8 cellular contexts compared by ENCODE assay signal in genomic region chr1:26810105-26810504, GRCh38. TPM values are rescaled to one million over a fixed set of nuclear protein-coding genes. Genes with fewer than 3 reads are reported as not detected.
A peak's percentile ranks its signal among the peaks of the same experiment; 100 is the strongest.
DNase-seq lines count a peak whose midpoint lies in the region; ATAC-seq and TF ChIP-seq lines count a peak whose summit lies in the region.
"Not testable (repeated sequence)": the region's sequence is repeated elsewhere in the genome, so short reads cannot be mapped to it uniquely, and the experiment has no call there.

No MANE protein-coding gene starts in this region.

- not testable (repeated sequence) for H3K27me3 ChIP-seq in lung (ENCODE audit: control insufficient read depth, insufficient read depth)

- TF ChIP-seq CTCF in C4-2B (conservative IDR thresholded peaks at IDR 0.05) (peak; percentile 86), epithelial cell of proximal tubule (conservative IDR thresholded peaks at IDR 0.05; ENCODE audit: low read depth, low read length) (peak; percentile 83), lung (IDR thresholded peaks at IDR 0.05; ENCODE audit: control extremely low read depth, extremely low read depth) (peak; percentile 78)

- WGBS in lung, 2 donors, result 50 to 55% methylated on average over 10 to 11 of the region's 11 CpGs

- H3K27ac Mint-ChIP-seq in activated T-helper 2 cell treated with anti-CD3 and anti-CD28 coated beads, Interferon-gamma antibody, Interleukin-2, Interleukin-4, amounts not matched to agents 10 μg/mL and 5 μg/mL and 100 μg/mL, durations not matched to agents 14 hours and 24 hours and 36 hours, result not testable (repeated sequence)

- peak; percentile 59 for DNase-seq in H4 (ENCODE audit: low spot score)
- peak; percentile 36 for DNase-seq in NCI-H2107 treated with DMSO at 0.1 percent for 48 hours (lab: John Stamatoyannopoulos, UW; ENCODE audit: unreplicated experiment)
- DNase-seq in T-helper 1 cell, result peak; percentile 39 to 77 (median 70)
- peak; percentile 68 for DNase-seq in activated T-helper 2 cell treated with anti-CD3 and anti-CD28 coated beads, Interferon-gamma antibody, Interleukin-2, Interleukin-4, amounts not matched to agents 10 μg/mL and 5 μg/mL and 100 μg/mL, durations not matched to agents 14 hours and 24 hours and 36 hours (ENCODE audit: low spot score)
- DNase-seq in epithelial cell of proximal tubule (ENCODE audit: low read depth), result not testable (repeated sequence)
- peak; percentile 72 for DNase-seq in lung (ENCODE audit: low spot score)
- DNase-seq in stimulated activated CD4-positive, alpha-beta T cell treated with anti-CD3 and anti-CD28 coated beads, Interleukin-4, amount 100 ng/mL, for 1 hour, result peak; percentile 69

- intact Hi-C loops in activated T-helper 2 cell treated with anti-CD3 and anti-CD28 coated beads, Interferon-gamma antibody, Interleukin-2, Interleukin-4, amounts not matched to agents 10 μg/mL and 5 μg/mL and 100 μg/mL, durations not matched to agents 14 hours and 24 hours and 36 hours (cut with micrococcal nuclease), result loop anchor here (2.0 to 5.0 kb wide), 2 partner anchors 19 to 67 kb away; no protein-coding TSS in a partner anchor

- not testable (repeated sequence) for H3K9me3 Mint-ChIP-seq in activated T-helper 2 cell treated with anti-CD3 and anti-CD28 coated beads, Interferon-gamma antibody, Interleukin-2, Interleukin-4, amounts not matched to agents 10 μg/mL and 5 μg/mL and 100 μg/mL, durations not matched to agents 14 hours and 24 hours and 36 hours

- H3K27me3 Mint-ChIP-seq in activated T-helper 2 cell treated with anti-CD3 and anti-CD28 coated beads, Interferon-gamma antibody, Interleukin-2, Interleukin-4, amounts not matched to agents 10 μg/mL and 5 μg/mL and 100 μg/mL, durations not matched to agents 14 hours and 24 hours and 36 hours (ENCODE audit: low read depth), result not testable (repeated sequence)

- not testable (repeated sequence) for H3K9me3 ChIP-seq in lung (ENCODE audit: control insufficient read depth in 2 of 2, insufficient read depth in 1 of 2, low read length in 1 of 2)

- H3K4me3 Mint-ChIP-seq in activated T-helper 2 cell treated with anti-CD3 and anti-CD28 coated beads, Interferon-gamma antibody, Interleukin-2, Interleukin-4, amounts not matched to agents 10 μg/mL and 5 μg/mL and 100 μg/mL, durations not matched to agents 14 hours and 24 hours and 36 hours (ENCODE audit: low read depth), result not testable (repeated sequence)

- not testable (repeated sequence) for ATAC-seq in lung (ENCODE audit: insufficient read depth, low FRiP score)

- peaks cover 20% of the 10 kb centered on the region for H3K4me1 Mint-ChIP-seq in activated T-helper 2 cell treated with anti-CD3 and anti-CD28 coated beads, Interferon-gamma antibody, Interleukin-2, Interleukin-4, amounts not matched to agents 10 μg/mL and 5 μg/mL and 100 μg/mL, durations not matched to agents 14 hours and 24 hours and 36 hours (ENCODE audit: low read depth)

- H3K4me3 ChIP-seq in epithelial cell of proximal tubule (ENCODE audit: low read depth, low read length); lung: not testable (repeated sequence)

- not testable (repeated sequence) for H3K36me3 ChIP-seq in lung (ENCODE audit: control insufficient read depth in 2 of 2, insufficient read depth in 2 of 2, low read length in 2 of 2)

- H3K27ac ChIP-seq in C4-2B; lung (ENCODE audit: low read depth in 1 of 2, low read length in 1 of 2): not testable (repeated sequence)

- not testable (repeated sequence) for H3K4me1 ChIP-seq in lung (ENCODE audit: control insufficient read depth in 2 of 2, insufficient read depth in 2 of 2, low read length in 2 of 2)

- H3K36me3 Mint-ChIP-seq in activated T-helper 2 cell treated with anti-CD3 and anti-CD28 coated beads, Interferon-gamma antibody, Interleukin-2, Interleukin-4, amounts not matched to agents 10 μg/mL and 5 μg/mL and 100 μg/mL, durations not matched to agents 14 hours and 24 hours and 36 hours (ENCODE audit: low read depth), result not testable (repeated sequence)

RNA-seq across cellular contexts. Expression of gene ZDHHC18, which starts 16.4 kb away (rescaled TPM):
- 13.8 and 15.9 TPM in 2 replicates for total RNA-seq in H4 (2014; rRNA removed; shearing (Covaris generic))
- 62.7 and 64.3 TPM in 2 replicates for total RNA-seq in activated T-helper 2 cell treated with anti-CD3 and anti-CD28 coated beads, Interferon-gamma antibody, Interleukin-2, Interleukin-4, amounts not matched to agents 10 μg/mL and 5 μg/mL and 100 μg/mL, durations not matched to agents 14 hours and 24 hours and 36 hours
- 34.2 and 53.3 TPM in 2 replicates for total RNA-seq in epithelial cell of proximal tubule
- total RNA-seq in lung, result 10 to 100 TPM; 11.6 to 23.6 TPM
- 10 to 100 TPM; 13.0 to 39.1 TPM for polyA plus RNA-seq in lung

RNA-seq across cellular contexts. Expression of gene PIGV, which starts 22.4 kb away (rescaled TPM):
- 14.5 and 15.2 TPM in 2 replicates for total RNA-seq in H4 (2014; rRNA removed; shearing (Covaris generic))
- 19.4 and 20.1 TPM in 2 replicates for total RNA-seq in activated T-helper 2 cell treated with anti-CD3 and anti-CD28 coated beads, Interferon-gamma antibody, Interleukin-2, Interleukin-4, amounts not matched to agents 10 μg/mL and 5 μg/mL and 100 μg/mL, durations not matched to agents 14 hours and 24 hours and 36 hours
- total RNA-seq in epithelial cell of proximal tubule (10.7 and 12.6 TPM in 2 replicates), lung (10 to 100 TPM; 14.3 TPM)
- 10 to 100 TPM in 1 of 2 donors, 1 to 10 TPM in 1; 6.8 to 11.8 TPM for polyA plus RNA-seq in lung

RNA-seq across cellular contexts. Expression of gene SFN, which starts 52.8 kb away (rescaled TPM):
- 0.53 and 1.0 TPM in 2 replicates for total RNA-seq in H4 (2014; rRNA removed; shearing (Covaris generic))
- 0.32 and 0.62 TPM in 2 replicates for total RNA-seq in activated T-helper 2 cell treated with anti-CD3 and anti-CD28 coated beads, Interferon-gamma antibody, Interleukin-2, Interleukin-4, amounts not matched to agents 10 μg/mL and 5 μg/mL and 100 μg/mL, durations not matched to agents 14 hours and 24 hours and 36 hours
- 213 and 239 TPM in 2 replicates for total RNA-seq in epithelial cell of proximal tubule
- total RNA-seq in lung, result 100 to 1,000 TPM in 1 of 2 donors, 1 to 10 TPM in 1; 1.4 to 118 TPM
- polyA plus RNA-seq in lung, result 100 to 1,000 TPM in 1 of 2 donors, 10 to 100 TPM in 1; 99.4 to 178 TPM
